25 cellular contexts compared by ENCODE assay signal in the genomic region with DNA sequence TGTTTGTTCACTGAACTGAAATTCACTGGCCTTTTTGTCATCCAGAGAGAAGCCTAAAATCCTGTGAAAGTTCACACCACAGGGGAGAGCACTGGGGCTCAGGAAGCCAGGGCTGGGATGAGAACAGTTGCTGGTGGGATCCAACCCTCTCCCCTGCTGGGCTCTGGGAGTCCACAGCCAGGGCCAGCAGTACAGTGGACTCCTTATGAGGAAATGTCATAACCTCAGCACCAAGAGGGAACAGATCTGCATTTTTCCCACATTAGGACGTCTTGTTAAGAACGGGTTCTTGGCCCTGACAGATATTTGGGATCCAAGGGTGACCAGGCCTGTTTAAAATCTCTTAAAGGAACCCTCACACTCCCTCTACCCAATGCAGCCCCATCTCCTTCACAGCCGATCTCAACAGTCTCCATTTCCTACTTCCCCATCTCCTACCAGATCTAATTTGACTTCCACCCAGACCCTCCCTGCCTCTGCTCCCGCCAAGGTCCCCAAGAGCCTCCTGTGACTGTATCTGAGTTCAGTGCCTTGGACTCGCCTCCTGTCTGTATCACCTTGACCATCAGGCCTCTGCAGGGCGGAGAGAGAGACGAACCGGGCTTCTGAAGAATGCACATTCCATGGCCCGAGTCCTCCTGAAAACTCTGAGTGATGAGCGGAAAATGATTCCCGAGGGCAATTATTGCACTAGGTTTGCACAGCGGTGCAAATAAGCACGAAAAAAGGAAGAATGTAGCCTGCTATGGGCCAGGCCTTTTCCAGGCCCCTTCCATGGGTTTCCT.
DNase-seq lines count a peak whose midpoint lies in the region; ATAC-seq and TF ChIP-seq lines count a peak whose summit lies in the region.
"Had no signal": no experiment of that assay in that cellular context is flagged by ENCODE, and none has a peak within 500 bp of the region (broad histone marks: within the 10 kb centered on the region; RNA-seq: fewer than 3 reads in every experiment).

No MANE protein-coding gene starts in this region.

- H3K27me3 ChIP-seq in ascending aorta = no peaks in the 10 kb centered on the region
- no peaks in the 10 kb centered on the region for H3K27me3 ChIP-seq in heart left ventricle
- no peaks in the 10 kb centered on the region for H3K27me3 ChIP-seq in mucosa of rectum (ENCODE audit: control insufficient read depth in 2 of 2, insufficient read depth in 2 of 2, low read length in 2 of 2)
- no peaks in the 10 kb centered on the region for H3K27me3 ChIP-seq in skeletal muscle tissue (ENCODE audit: control insufficient read depth in 3 of 3, insufficient read depth in 3 of 3, low read length in 3 of 3)
- H3K27me3 ChIP-seq: esophagus squamous epithelium, Peyer's patch, SJCRH30 had no signal

- H3K4me3 Mint-ChIP-seq in stimulated activated naive CD8-positive, alpha-beta T cell treated with anti-CD3 and anti-CD28 coated beads, Interleukin-15, amount 100 ng/mL, for 72 hours = no peak overlapping the region
- H3K4me3 Mint-ChIP-seq: activated CD4-positive, alpha-beta T cell treated with anti-CD3 and anti-CD28 coated beads, Interleukin-2, amount 10 ng/mL, durations not matched to agents 7 days and 5 days; activated naive CD8-positive, alpha-beta T cell treated with anti-CD3 and anti-CD28 coated beads, Interleukin-2, amount 50 U/mL, for 24 hours; CD4-positive, alpha-beta memory T cell; dendritic cell treated with granulocyte-macrophage colony-stimulating factor and Interleukin-4, amounts not matched to agents 40 ng/mL and 50 ng/mL, for 4 days; natural killer cell treated with Interleukin-12 subunit alpha and Interleukin-12 subunit beta and Interleukin-15 and Interleukin-18, amount 100 ng/mL, for 72 hours; type B pancreatic cell; WTC11 had no signal

- H3K4me1 ChIP-seq in ascending aorta (peaks cover 3 to 20% of the 10 kb centered on the region in 2 donors), heart left ventricle (peaks cover 0 to 16% (median 0%) of the 10 kb centered on the region in 12 donors), mucosa of rectum (ENCODE audit: control insufficient read depth in 2 of 2, insufficient read depth in 2 of 2, low read length in 2 of 2) (peaks cover 33 to 50% of the 10 kb centered on the region in 2 donors), skeletal muscle tissue (ENCODE audit: control insufficient read depth in 3 of 3, insufficient read depth in 3 of 3, low read length in 3 of 3) (peaks cover 11 to 16% (median 16%) of the 10 kb centered on the region in 3 donors)
- H3K4me1 ChIP-seq: A549 had no signal

- intact Hi-C loops in ascending aorta (cut with DNase I) = no loop called here
- intact Hi-C loops in heart left ventricle (cut with DNase I) = no loop called here

- H3K9me3 ChIP-seq in ascending aorta (peaks cover 3 to 17% of the 10 kb centered on the region in 2 donors), heart left ventricle (peaks cover 0 to 23% (median 7%) of the 10 kb centered on the region in 12 donors), mucosa of rectum (ENCODE audit: control insufficient read depth in 2 of 2, low read length in 2 of 2) (peaks cover 0 to 3% of the 10 kb centered on the region in 2 donors), skeletal muscle tissue (ENCODE audit: control insufficient read depth in 3 of 3, low read length in 3 of 3) (peaks cover 0 to 6% (median 0%) of the 10 kb centered on the region in 3 donors)
- H3K9me3 ChIP-seq: A549, Peyer's patch had no signal

- DNase-seq in ascending aorta (ENCODE audit: low spot score in 2 of 2) (no peak), heart left ventricle (no peak), GDM1 (lab: John Stamatoyannopoulos, UW) (no peak)
- no peak for DNase-seq in stimulated activated CD4-positive, alpha-beta T cell treated with anti-CD3 and anti-CD28 coated beads, Interleukin-2, amount 100 ng/mL, for 24 hours
- no peak for DNase-seq in stimulated activated naive CD8-positive, alpha-beta T cell treated with anti-CD3 and anti-CD28 coated beads, Interleukin-15, amount 100 ng/mL, for 72 hours
- DNase-seq: activated CD4-positive, alpha-beta T cell treated with anti-CD3 and anti-CD28 coated beads, Interleukin-2, amount 10 ng/mL, durations not matched to agents 7 days and 5 days; activated naive CD8-positive, alpha-beta T cell treated with anti-CD3 and anti-CD28 coated beads, Interleukin-2, amount 50 U/mL, for 24 hours; activated T-cell treated with anti-CD3 and anti-CD28 coated beads, Interleukin-2, amount 50 U/mL, for 48 hours; AML-193; CD4-positive, alpha-beta memory T cell; esophagus squamous epithelium; NCI-H1105 treated with DMSO at 0.1 percent for 48 hours; NCI-H1930; NCI-H526 treated with DMSO at 0.1 percent for 48 hours; SJCRH30; stimulated activated naive CD8-positive, alpha-beta T cell treated with anti-CD3 and anti-CD28 coated beads, Interleukin-15, Interleukin-2, amounts not matched to agents 100 U/mL and 50 U/mL, for 24 hours had no signal

- H3K27ac ChIP-seq in ascending aorta (peak overlapping the region; percentile 76 to 77), heart left ventricle (peak overlapping the region in 9 of 12 donors; percentile 9 to 72 (median 23)), mucosa of rectum (ENCODE audit: low read depth in 2 of 2, low read length in 2 of 2) (peak overlapping the region; percentile 82 to 88), skeletal muscle tissue (ENCODE audit: low read depth, low read length) (peak overlapping the region; percentile 32)
- H3K27ac ChIP-seq: A549, SJCRH30 had no signal

- ATAC-seq in heart left ventricle = peak; percentile 59 to 73 (median 63)
- ATAC-seq in HG03139 (IDR thresholded peaks at IDR 0.05; ENCODE audit: unreplicated experiment) = no peak
- ATAC-seq in stimulated activated naive CD8-positive, alpha-beta T cell treated with anti-CD3 and anti-CD28 coated beads, Interleukin-15, amount 100 ng/mL, for 72 hours = no peak
- ATAC-seq: A549; activated naive CD8-positive, alpha-beta T cell treated with anti-CD3 and anti-CD28 coated beads, Interleukin-2, amount 50 U/mL, for 24 hours; natural killer cell treated with Interleukin-12 subunit alpha and Interleukin-12 subunit beta and Interleukin-15 and Interleukin-18, amount 100 ng/mL, for 72 hours; stimulated activated naive CD8-positive, alpha-beta T cell treated with anti-CD3 and anti-CD28 coated beads, Interleukin-15, Interleukin-2, amounts not matched to agents 100 U/mL and 50 U/mL, for 24 hours; WTC11 had no signal

- no peak overlapping the region for H3K27ac Mint-ChIP-seq in stimulated activated naive CD8-positive, alpha-beta T cell treated with anti-CD3 and anti-CD28 coated beads, Interleukin-15, amount 100 ng/mL, for 72 hours
- H3K27ac Mint-ChIP-seq: activated CD4-positive, alpha-beta T cell treated with anti-CD3 and anti-CD28 coated beads, Interleukin-2, amount 10 ng/mL, durations not matched to agents 7 days and 5 days; activated naive CD8-positive, alpha-beta T cell treated with anti-CD3 and anti-CD28 coated beads, Interleukin-2, amount 50 U/mL, for 24 hours; CD4-positive, alpha-beta memory T cell; dendritic cell treated with granulocyte-macrophage colony-stimulating factor and Interleukin-4, amounts not matched to agents 40 ng/mL and 50 ng/mL, for 4 days; natural killer cell treated with Interleukin-12 subunit alpha and Interleukin-12 subunit beta and Interleukin-15 and Interleukin-18, amount 100 ng/mL, for 72 hours; type B pancreatic cell; WTC11 had no signal

- H3K36me3 ChIP-seq in ascending aorta = no peaks in the 10 kb centered on the region
- no peaks in the 10 kb centered on the region for H3K36me3 ChIP-seq in heart left ventricle
- no peaks in the 10 kb centered on the region for H3K36me3 ChIP-seq in mucosa of rectum (ENCODE audit: control insufficient read depth in 2 of 2, insufficient read depth in 2 of 2, low read length in 2 of 2)
- H3K36me3 ChIP-seq in skeletal muscle tissue (ENCODE audit: control insufficient read depth in 3 of 3, insufficient read depth in 3 of 3, low read length in 3 of 3) = no peaks in the 10 kb centered on the region
- H3K36me3 ChIP-seq: esophagus squamous epithelium, Peyer's patch, SJCRH30 had no signal

- H3K27me3 Mint-ChIP-seq in stimulated activated naive CD8-positive, alpha-beta T cell treated with anti-CD3 and anti-CD28 coated beads, Interleukin-15, amount 100 ng/mL, for 72 hours = peaks cover 1% of the 10 kb centered on the region
- H3K27me3 Mint-ChIP-seq: activated naive CD8-positive, alpha-beta T cell treated with anti-CD3 and anti-CD28 coated beads, Interleukin-2, amount 50 U/mL, for 24 hours; dendritic cell treated with granulocyte-macrophage colony-stimulating factor and Interleukin-4, amounts not matched to agents 40 ng/mL and 50 ng/mL, for 4 days had no signal

- WGBS in heart left ventricle, 4 donors = 76 to 82% (median 78%) methylated on average over 13 of the region's 13 CpGs

- H3K9me3 Mint-ChIP-seq in stimulated activated naive CD8-positive, alpha-beta T cell treated with anti-CD3 and anti-CD28 coated beads, Interleukin-15, amount 100 ng/mL, for 72 hours = peaks cover 9% of the 10 kb centered on the region in 2 donors

- peak overlapping the region in 1 of 2 donors; percentile 32 for H3K9ac ChIP-seq in mucosa of rectum (ENCODE audit: low read depth in 1 of 2, low read length in 2 of 2)
- no peak overlapping the region for H3K9ac ChIP-seq in skeletal muscle tissue (ENCODE audit: low read depth in 1 of 3, low read length in 3 of 3)

- TF ChIP-seq POLR2A in heart left ventricle (IDR thresholded peaks at IDR 0.05) = no peak

- TF ChIP-seq CTCF in ascending aorta (IDR thresholded peaks at IDR 0.05) (no peak), heart left ventricle (IDR thresholded peaks at IDR 0.05) (no peak)

- no peaks in the 10 kb centered on the region for H3K4me1 Mint-ChIP-seq in stimulated activated naive CD8-positive, alpha-beta T cell treated with anti-CD3 and anti-CD28 coated beads, Interleukin-15, amount 100 ng/mL, for 72 hours
- H3K4me1 Mint-ChIP-seq: activated CD4-positive, alpha-beta T cell treated with anti-CD3 and anti-CD28 coated beads, Interleukin-2, amount 10 ng/mL, durations not matched to agents 7 days and 5 days; activated naive CD8-positive, alpha-beta T cell treated with anti-CD3 and anti-CD28 coated beads, Interleukin-2, amount 50 U/mL, for 24 hours; CD4-positive, alpha-beta memory T cell had no signal

- H3K4me3 ChIP-seq in ascending aorta (no peak overlapping the region), heart left ventricle (no peak overlapping the region), mucosa of rectum (ENCODE audit: low read length in 2 of 2) (peak overlapping the region in 1 of 2 donors; percentile 3), skeletal muscle tissue (ENCODE audit: low read length in 3 of 3) (no peak overlapping the region)
- H3K4me3 ChIP-seq: A549, esophagus squamous epithelium, Peyer's patch, SJCRH30 had no signal

Comparison
In these comparisons a context has a peak if more than half of its experiments do, and no peak if none do; other contexts are left out.
1. H3K27ac ChIP-seq: peak in every context shown above with its lines; median percentile 85 in mucosa of rectum; 76 in ascending aorta; 32 in skeletal muscle tissue; 23 in heart left ventricle.
2. ATAC-seq: peak in heart left ventricle (4 of 4); none in HG03139 (single experiment) and stimulated activated naive CD8-positive, alpha-beta T cell treated with anti-CD3 and anti-CD28 coated beads, Interleukin-15, amount 100 ng/mL, for 72 hours (single experiment).